29 cellular contexts compared by ENCODE assay signal in the genomic region with DNA sequence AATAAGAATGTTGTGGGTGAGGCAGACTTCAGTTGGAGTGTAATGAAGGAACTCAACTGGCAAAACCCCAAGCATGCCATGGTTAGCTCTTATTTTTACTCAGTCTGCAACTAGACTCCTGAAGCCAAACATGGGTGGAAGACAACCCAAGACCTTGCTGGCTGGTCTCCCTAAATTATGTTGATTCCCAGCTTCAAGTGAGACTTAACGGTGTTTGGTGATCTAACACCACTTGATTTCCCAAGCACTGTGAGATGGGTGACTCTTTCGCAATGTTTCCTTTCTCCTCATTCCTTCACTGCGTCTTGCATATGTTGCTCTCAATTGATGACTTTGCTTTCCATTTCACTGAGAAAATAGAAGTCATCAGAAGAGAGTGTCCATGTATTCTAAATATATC.
"Had no signal": no experiment of that assay in that cellular context is flagged by ENCODE, and none has a peak within 500 bp of the region (broad histone marks: within the 10 kb centered on the region; RNA-seq: fewer than 3 reads in every experiment).

No MANE protein-coding gene starts in this region.

- H3K27ac Mint-ChIP-seq: effector memory CD8-positive, alpha-beta T cell; immature natural killer cell; naive thymus-derived CD8-positive, alpha-beta T cell; nephron progenitor cell; stimulated activated naive B cell treated with anti-CD40 and anti-IgM and Interleukin-4, amounts not matched to agents 10 μg/mL and 1 μg/mL and 100 μg/mL, for 72 hours; stimulated activated naive CD8-positive, alpha-beta T cell treated with anti-CD3 and anti-CD28 coated beads, Interleukin-15, Interleukin-2, amounts not matched to agents 100 ng/mL and 50 ng/mL, for 24 hours had no signal

- H3K27me3 ChIP-seq: esophagus squamous epithelium, spleen, tibial nerve, upper lobe of left lung, uterus had no signal

- H3K4me1 ChIP-seq: esophagus squamous epithelium, lower lobe of right lung, psoas muscle, spleen, tibial nerve, upper lobe of left lung, uterus had no signal

- H3K4me3 ChIP-seq: esophagus squamous epithelium, lower lobe of right lung, psoas muscle, skin epidermis, spleen, thoracic aorta, tibial nerve, upper lobe of left lung, uterus had no signal

- H3K9me3 ChIP-seq: esophagus squamous epithelium, lower lobe of right lung, psoas muscle, spleen, thoracic aorta, tibial nerve, upper lobe of left lung, uterus had no signal

- H3K4me1 Mint-ChIP-seq: immature natural killer cell; naive thymus-derived CD8-positive, alpha-beta T cell; nephron progenitor cell; stimulated activated naive B cell treated with anti-CD40 and anti-IgM and Interleukin-4, amounts not matched to agents 10 μg/mL and 1 μg/mL and 100 μg/mL, for 72 hours had no signal

- H3K9me3 Mint-ChIP-seq: effector memory CD8-positive, alpha-beta T cell; nephron progenitor cell; stimulated activated naive B cell treated with anti-CD40 and anti-IgM and Interleukin-4, amounts not matched to agents 10 μg/mL and 1 μg/mL and 100 μg/mL, for 72 hours; stimulated activated naive CD8-positive, alpha-beta T cell treated with anti-CD3 and anti-CD28 coated beads, Interleukin-15, Interleukin-2, amounts not matched to agents 100 ng/mL and 50 ng/mL, for 24 hours had no signal

- H3K36me3 ChIP-seq: esophagus squamous epithelium, lower lobe of right lung, spleen, thoracic aorta, tibial nerve, upper lobe of left lung, uterus had no signal

- H3K27me3 Mint-ChIP-seq: effector memory CD8-positive, alpha-beta T cell; naive thymus-derived CD8-positive, alpha-beta T cell; stimulated activated naive B cell treated with anti-CD40 and anti-IgM and Interleukin-4, amounts not matched to agents 10 μg/mL and 1 μg/mL and 100 μg/mL, for 72 hours; stimulated activated naive CD8-positive, alpha-beta T cell treated with anti-CD3 and anti-CD28 coated beads, Interleukin-15, Interleukin-2, amounts not matched to agents 100 ng/mL and 50 ng/mL, for 24 hours had no signal

- DNase-seq: cortex of kidney; effector memory CD8-positive, alpha-beta T cell; erythroblast; esophagus squamous epithelium; foreskin melanocyte; hypothalamus; immature natural killer cell; islet precursor cell; kidney glomerular epithelial cell; left colon; left ventricle myocardium superior; lower lobe of right lung; mesenchymal stem cell; midbrain; naive thymus-derived CD8-positive, alpha-beta T cell; nephron progenitor cell; nucleus accumbens; posterior cingulate gyrus; psoas muscle; right cardiac atrium; spleen; stimulated activated CD4-positive, alpha-beta T cell treated with anti-CD3 and anti-CD28 coated beads, Interleukin-4, amount 100 ng/mL, for 4 hours; stimulated activated naive B cell treated with anti-CD40 and anti-IgM and Interleukin-4, amounts not matched to agents 10 μg/mL and 1 μg/mL and 100 μg/mL, for 72 hours; uterus had no signal

- H3K27ac ChIP-seq: esophagus squamous epithelium, lower lobe of right lung, psoas muscle, skin epidermis, spleen, thoracic aorta, tibial nerve, upper lobe of left lung, uterus had no signal

- ATAC-seq: effector memory CD8-positive, alpha-beta T cell; left colon; left ventricle myocardium superior; naive thymus-derived CD8-positive, alpha-beta T cell; psoas muscle; right cardiac atrium; stimulated activated naive B cell treated with anti-CD40 and anti-IgM and Interleukin-4, amounts not matched to agents 10 μg/mL and 1 μg/mL and 100 μg/mL, for 72 hours had no signal

- H3K4me3 Mint-ChIP-seq: effector memory CD8-positive, alpha-beta T cell; immature natural killer cell; naive thymus-derived CD8-positive, alpha-beta T cell; nephron progenitor cell; stimulated activated naive B cell treated with anti-CD40 and anti-IgM and Interleukin-4, amounts not matched to agents 10 μg/mL and 1 μg/mL and 100 μg/mL, for 72 hours; stimulated activated naive CD8-positive, alpha-beta T cell treated with anti-CD3 and anti-CD28 coated beads, Interleukin-15, Interleukin-2, amounts not matched to agents 100 ng/mL and 50 ng/mL, for 24 hours had no signal

- H3K36me3 Mint-ChIP-seq: immature natural killer cell; naive thymus-derived CD8-positive, alpha-beta T cell; stimulated activated naive B cell treated with anti-CD40 and anti-IgM and Interleukin-4, amounts not matched to agents 10 μg/mL and 1 μg/mL and 100 μg/mL, for 72 hours had no signal
